In genomic region chr2:74119912-74120825, GRCh38 we compare ENCODE assay signal across 1 cellular context.
TF ChIP-seq lines count a peak whose summit lies in the region.

No MANE protein-coding gene starts in this region.

TF ChIP-seq in HepG2, 621 proteins besides CTCF, POLR2A, EP300 and RAD21 (continued from another document and continues in another):
- TF ChIP-seq CBX2 (IDR thresholded peaks at IDR 0.05; ENCODE audit: low read depth, low read length) (peak; percentile 47; the same call in 1 of the 2 replicates), CBX2 (CRISPR knock-in tag; IDR thresholded peaks at IDR 0.05; ENCODE audit: low read depth) (peak; percentile 56; the same call in 1 of the 2 replicates), PHB2 (IDR thresholded peaks at IDR 0.05; ENCODE audit: partially characterized antibody) (no peak), MLXIP (CRISPR knock-in tag; IDR thresholded peaks at IDR 0.05; ENCODE audit: borderline replicate concordance) (no peak; the same call in 1 of the 2 replicates), HHEX (CRISPR knock-in tag; IDR thresholded peaks at IDR 0.05) (no peak), SKIL (CRISPR knock-in tag; IDR thresholded peaks at IDR 0.05; ENCODE audit: borderline replicate concordance) (peak; percentile 55; the same call in 1 of the 2 replicates), ZNF446 (CRISPR knock-in tag; IDR thresholded peaks at IDR 0.05) (peak; percentile 62; the same call in 1 of the 2 replicates), ZNF737 (CRISPR knock-in tag; IDR thresholded peaks at IDR 0.05; ENCODE audit: borderline replicate concordance) (peak; percentile 90), GLI4 (CRISPR knock-in tag; IDR thresholded peaks at IDR 0.05; ENCODE audit: borderline replicate concordance) (peak; percentile 97; the same call in 1 of the 2 replicates), EEA1 (CRISPR knock-in tag; IDR thresholded peaks at IDR 0.05; ENCODE audit: borderline replicate concordance) (no peak; the same call in 1 of the 2 replicates), ZNF20 (CRISPR knock-in tag; IDR thresholded peaks at IDR 0.05) (0 out of 2 replicates have a peak, but pooled peaks have one; percentile 67), ZSCAN29 (CRISPR knock-in tag; conservative IDR thresholded peaks at IDR 0.05) (peak; percentile 26; the same call in 1 of the 2 replicates), GABPB1 (CRISPR knock-in tag; IDR thresholded peaks at IDR 0.05) (peak; percentile 98), ZNF331 (CRISPR knock-in tag; IDR thresholded peaks at IDR 0.05) (peak; percentile 85), ZNF879 (CRISPR knock-in tag; IDR thresholded peaks at IDR 0.05) (peak; percentile 82; the same call in 1 of the 2 replicates), RERE (CRISPR knock-in tag; IDR thresholded peaks at IDR 0.05; ENCODE audit: low read depth) (no peak), PRMT3 (CRISPR knock-in tag; IDR thresholded peaks at IDR 0.05; ENCODE audit: borderline replicate concordance, low read depth) (no peak), ZNF556 (CRISPR knock-in tag; IDR thresholded peaks at IDR 0.05; ENCODE audit: borderline replicate concordance) (peak; percentile 79; the same call in 1 of the 2 replicates), NRL (CRISPR knock-in tag; IDR thresholded peaks at IDR 0.05; ENCODE audit: borderline replicate concordance) (peak; percentile 99), ZNF503 (CRISPR knock-in tag; IDR thresholded peaks at IDR 0.05) (peak; percentile 88), ZNF224 (CRISPR knock-in tag; IDR thresholded peaks at IDR 0.05) (no peak), ZXDC (CRISPR knock-in tag; IDR thresholded peaks at IDR 0.05) (peak; percentile 94), CENPBD1 (CRISPR knock-in tag; IDR thresholded peaks at IDR 0.05; ENCODE audit: borderline replicate concordance, low read depth) (0 out of 2 replicates have a peak, but pooled peaks have one; percentile 53), IRF1 (CRISPR knock-in tag; IDR thresholded peaks at IDR 0.05; ENCODE audit: low read depth) (no peak), NFAT5 (CRISPR knock-in tag; IDR thresholded peaks at IDR 0.05) (0 out of 2 replicates have a peak, but pooled peaks have one; percentile 45), KLF12 (CRISPR knock-in tag; IDR thresholded peaks at IDR 0.05; ENCODE audit: borderline replicate concordance) (peak; percentile 94), ZNF496 (CRISPR knock-in tag; IDR thresholded peaks at IDR 0.05; ENCODE audit: insufficient replicate concordance) (no peak)
